In genomic region chr14:100441271-100441947, GRCh38 we compare ENCODE assay signal across 24 cellular contexts.
DNase-seq lines count a peak whose midpoint lies in the region; ATAC-seq, FAIRE-seq and TF ChIP-seq lines count a peak whose summit lies in the region.
"Had no signal": no experiment of that assay in that cellular context is flagged by ENCODE, and none has a peak within 500 bp of the region (broad histone marks: within the 10 kb centered on the region; RNA-seq: fewer than 3 reads in every experiment).

No MANE protein-coding gene starts in this region.

- H3K4me3 ChIP-seq in HepG2 (replicated peaks in 1 of 3; ENCODE audit: insufficient read depth in 1 of 3, low read depth in 2 of 3, low read length in 3 of 3) = no peak overlapping the region
- H3K4me3 ChIP-seq in upper lobe of left lung = no peak overlapping the region
- H3K4me3 ChIP-seq: left lung, tibial artery had no signal

- no peaks in the 10 kb centered on the region for H3K9me3 ChIP-seq in HepG2 (ENCODE audit: low read length)
- no peaks in the 10 kb centered on the region for H3K9me3 ChIP-seq in upper lobe of left lung
- H3K9me3 ChIP-seq: left lung, tibial artery had no signal

- H3K36me3 Mint-ChIP-seq in activated CD4-positive, alpha-beta T cell treated with anti-CD3 and anti-CD28 coated beads, Interleukin-2, amount 10 ng/mL, durations not matched to agents 7 days and 5 days (ENCODE audit: low read depth) = no peaks in the 10 kb centered on the region
- H3K36me3 Mint-ChIP-seq in endothelial cell (ENCODE audit: low read depth, unreplicated experiment) = no peaks in the 10 kb centered on the region
- H3K36me3 Mint-ChIP-seq: CD4-positive, CD25-positive, alpha-beta regulatory T cell had no signal

- no TSS peak for BruUV-seq in HepG2 (replicated peaks; lab: Mats Ljungman, UMichigan)

- H3K27me3 ChIP-seq in HepG2 (ENCODE audit: control insufficient read depth in 1 of 2, insufficient read depth in 2 of 2, low read length in 2 of 2) = no peaks in the 10 kb centered on the region
- H3K27me3 ChIP-seq in upper lobe of left lung = no peaks in the 10 kb centered on the region
- H3K27me3 ChIP-seq: foreskin keratinocyte, left lung, tibial artery had no signal

- no peaks in the 10 kb centered on the region for H3K79me2 ChIP-seq in HepG2 (ENCODE audit: insufficient read depth, low read length)

- no peak for TF ChIP-seq RAD21 in HepG2 (CRISPR knock-in tag; IDR thresholded peaks at IDR 0.05)

- no peak overlapping the region for H3K4me3 Mint-ChIP-seq in activated CD4-positive, alpha-beta T cell treated with anti-CD3 and anti-CD28 coated beads, Interleukin-2, amount 10 ng/mL, durations not matched to agents 7 days and 5 days
- H3K4me3 Mint-ChIP-seq in endothelial cell (ENCODE audit: unreplicated experiment) = no peak overlapping the region
- H3K4me3 Mint-ChIP-seq: CD4-positive, CD25-positive, alpha-beta regulatory T cell had no signal

- no peaks in the 10 kb centered on the region for H3K36me3 ChIP-seq in HepG2 (replicated peaks in 1 of 2; ENCODE audit: control insufficient read depth in 1 of 2, insufficient read depth in 2 of 2, low read length in 2 of 2)
- H3K36me3 ChIP-seq in upper lobe of left lung = no peaks in the 10 kb centered on the region
- H3K36me3 ChIP-seq: left lung, tibial artery had no signal

- DNase-seq in activated CD4-positive, alpha-beta T cell treated with anti-CD3 and anti-CD28 coated beads, Interleukin-2, amount 10 ng/mL, durations not matched to agents 7 days and 5 days = no peak
- no peak for DNase-seq in activated CD4-positive, alpha-beta T cell treated with anti-CD3 and anti-CD28 coated beads for 1 hour
- no peak for DNase-seq in HepG2 (ENCODE audit: low spot score)
- DNase-seq in upper lobe of left lung = no peak
- no peak for DNase-seq in endothelial cell (ENCODE audit: low spot score)
- DNase-seq in DMS53 (lab: John Stamatoyannopoulos, UW) = no peak
- no peak for DNase-seq in NCI-H2227 treated with DMSO at 0.1 percent for 48 hours (lab: John Stamatoyannopoulos, UW)
- DNase-seq: activated CD8-positive, alpha-beta memory T cell treated with anti-CD3 and anti-CD28 coated beads for 24 hours; activated gamma-delta T cell; amygdala; foreskin keratinocyte; left lung; NCI-H1417 treated with DMSO at 0.1 percent for 48 hours; NCI-H2171; NCI-H82; posterior cingulate gyrus; small intestine; SW 1271; tibial artery had no signal

- no peaks in the 10 kb centered on the region for H4K20me1 ChIP-seq in HepG2 (ENCODE audit: insufficient read depth, low read length)

- CTCF ChIA-PET in activated CD4-positive, alpha-beta T cell treated with anti-CD3 and anti-CD28 coated beads, Interleukin-2, amount 10 ng/mL, durations not matched to agents 7 days and 5 days (lab: Charles Lee) = interaction anchor here (1.3 to 1.4 kb wide), 2 partner anchors 14 to 212 kb away, joined by 3 to 5 read pairs; no protein-coding TSS in a partner anchor
- CTCF ChIA-PET in HepG2 (lab: Yijun Ruan, JAX; ENCODE audit: low intra/inter-chr PET ratio, low total read pairs) = interaction anchor here (2.0 kb wide), 1 partner anchor 204 kb away, joined by 15 read pairs; no protein-coding TSS in a partner anchor

- no peak for TF ChIP-seq EP300 in HepG2 (IDR thresholded peaks at IDR 0.05; ENCODE audit: low read depth in 2 of 2, low read length in 2 of 2)
- TF ChIP-seq EP300 in HepG2 (CRISPR knock-in tag; IDR thresholded peaks at IDR 0.05; ENCODE audit: borderline replicate concordance) = no peak
- no peak for TF ChIP-seq EP300 in upper lobe of left lung (IDR thresholded peaks at IDR 0.05)

- in situ Hi-C loops in HepG2 (cut with HindIII; ENCODE audit: extremely low pct_ligation_motif_present, low pct_unique_long_range_greater_than_20kb) = no loop called here

- H3K4me2 ChIP-seq in HepG2 (ENCODE audit: low read depth, low read length) = no peak overlapping the region

- no peaks in the 10 kb centered on the region for H3K9me3 Mint-ChIP-seq in activated CD4-positive, alpha-beta T cell treated with anti-CD3 and anti-CD28 coated beads, Interleukin-2, amount 10 ng/mL, durations not matched to agents 7 days and 5 days
- no peaks in the 10 kb centered on the region for H3K9me3 Mint-ChIP-seq in endothelial cell (ENCODE audit: unreplicated experiment)
- H3K9me3 Mint-ChIP-seq: CD4-positive, CD25-positive, alpha-beta regulatory T cell had no signal

- no peak overlapping the region for H2AFZ ChIP-seq in HepG2 (ENCODE audit: low read length)

- TF ChIP-seq POLR2A in HepG2 (IDR thresholded peaks at IDR 0.05; ENCODE audit: insufficient read depth in 1 of 2, low read depth in 2 of 2, low read length in 2 of 2) (no peak), upper lobe of left lung (IDR thresholded peaks at IDR 0.05) (no peak)

- WGBS in HepG2 (ENCODE audit: low lambda C conversion rate) = 88% methylated on average over 4 of the region's 6 CpGs
- 83 to 86% methylated on average over 6 of the region's 6 CpGs for WGBS in upper lobe of left lung, 2 donors

- H3K4me1 ChIP-seq in HepG2 (ENCODE audit: insufficient read depth, low read length) = peaks cover 11% of the 10 kb centered on the region
- peaks cover 19 to 41% (median 27%) of the 10 kb centered on the region in 4 donors for H3K4me1 ChIP-seq in upper lobe of left lung

- H3K27me3 Mint-ChIP-seq in activated CD4-positive, alpha-beta T cell treated with anti-CD3 and anti-CD28 coated beads, Interleukin-2, amount 10 ng/mL, durations not matched to agents 7 days and 5 days = no peaks in the 10 kb centered on the region
- H3K27me3 Mint-ChIP-seq in endothelial cell (ENCODE audit: unreplicated experiment) = peaks cover 6% of the 10 kb centered on the region
- H3K27me3 Mint-ChIP-seq: CD4-positive, CD25-positive, alpha-beta regulatory T cell had no signal

- ATAC-seq in HepG2 = no peak
- ATAC-seq in upper lobe of left lung (ENCODE audit: low FRiP score in 2 of 2) = no peak
- ATAC-seq: foreskin keratinocyte, left lung had no signal

- peaks cover 21% of the 10 kb centered on the region for H3K4me1 Mint-ChIP-seq in activated CD4-positive, alpha-beta T cell treated with anti-CD3 and anti-CD28 coated beads, Interleukin-2, amount 10 ng/mL, durations not matched to agents 7 days and 5 days
- peaks cover 34% of the 10 kb centered on the region for H3K4me1 Mint-ChIP-seq in endothelial cell (ENCODE audit: unreplicated experiment)

- POLR2A ChIA-PET in activated CD4-positive, alpha-beta T cell treated with anti-CD3 and anti-CD28 coated beads, Interleukin-2, amount 10 ng/mL, durations not matched to agents 7 days and 5 days (lab: Charles Lee) = no interaction called here
- POLR2A ChIA-PET in HepG2 (lab: Yijun Ruan, JAX) = no interaction called here

- TF ChIP-seq CTCF in VCaP (conservative IDR thresholded peaks at IDR 0.05) = no peak
- TF ChIP-seq CTCF in HepG2 (CRISPR knock-in tag; IDR thresholded peaks at IDR 0.05) = no peak
- TF ChIP-seq CTCF in upper lobe of left lung (IDR thresholded peaks at IDR 0.05) = no peak
- no peak for TF ChIP-seq CTCF in endothelial cell (IDR thresholded peaks at IDR 0.05; ENCODE audit: unreplicated experiment)

- no peak overlapping the region for H3K9ac ChIP-seq in HepG2 (ENCODE audit: insufficient read depth, low read depth, low read length)

- peak overlapping the region; percentile 41 for H3K27ac Mint-ChIP-seq in activated CD4-positive, alpha-beta T cell treated with anti-CD3 and anti-CD28 coated beads, Interleukin-2, amount 10 ng/mL, durations not matched to agents 7 days and 5 days
- no peak overlapping the region for H3K27ac Mint-ChIP-seq in endothelial cell (ENCODE audit: unreplicated experiment)

- FAIRE-seq in HepG2 (lab: Jason Lieb, UNC) = no peak
- FAIRE-seq: colon, GM18507, RCC 7860, small intestine had no signal

- intact Hi-C loops in HepG2 (cut with micrococcal nuclease; ENCODE audit: unreplicated experiment) = no loop called here

- H3K27ac ChIP-seq in VCaP (peak overlapping the region; percentile 51), HepG2 (ENCODE audit: extremely low read length, insufficient read depth, low read length) (no peak overlapping the region), upper lobe of left lung (peak overlapping the region; percentile 20 to 73 (median 56))
- H3K27ac ChIP-seq: foreskin keratinocyte, tibial artery had no signal

TF ChIP-seq in HepG2, 621 proteins besides CTCF, POLR2A, EP300 and RAD21:
- TF ChIP-seq RFX5 (IDR thresholded peaks at IDR 0.05; ENCODE audit: low read depth, low read length) (no peak), XRCC5 (optimal IDR thresholded peaks at IDR 0.05; ENCODE audit: low read length) (no peak), ZNF629 (CRISPR knock-in tag; conservative IDR thresholded peaks at IDR 0.05) (0 out of 2 replicates have a peak, but pooled peaks have one; percentile 26), NPAS2 (CRISPR knock-in tag; IDR thresholded peaks at IDR 0.05; ENCODE audit: borderline replicate concordance) (no peak)
